17 cellular contexts compared by ENCODE assay signal in the genomic region with DNA sequence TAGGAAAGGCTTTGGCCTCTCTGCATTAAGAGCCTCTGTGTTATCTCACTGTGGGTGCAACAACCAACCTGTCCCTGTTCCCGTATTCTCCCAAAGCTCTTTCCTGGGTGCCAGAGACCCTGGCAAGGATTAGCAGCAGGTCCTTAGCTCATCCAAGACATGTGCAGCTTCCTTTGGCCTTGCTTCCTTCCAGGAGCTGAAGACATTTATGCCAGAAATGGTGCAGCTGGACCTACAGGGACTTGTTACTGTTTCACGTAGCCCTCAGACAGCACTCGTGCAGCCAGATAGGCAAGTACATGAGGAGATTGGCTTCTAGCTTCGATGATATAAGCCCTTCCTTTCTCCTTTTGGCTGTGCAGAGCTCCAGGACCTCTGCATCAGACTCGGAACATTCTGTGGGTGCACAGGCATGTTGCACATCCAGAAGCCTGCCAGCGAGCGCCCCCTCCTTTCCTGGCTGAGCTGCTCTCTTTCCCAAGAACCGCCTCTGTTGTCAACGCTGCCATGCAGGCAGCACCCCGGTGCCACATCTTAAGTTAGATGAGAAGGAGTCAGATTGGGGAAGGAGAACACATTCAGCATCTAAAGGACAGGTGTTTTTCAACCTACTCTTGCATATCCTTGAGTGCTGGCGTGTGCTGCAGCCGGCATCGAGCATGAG.
A peak's percentile ranks its signal among the peaks of the same experiment; 100 is the strongest.
DNase-seq lines count a peak whose midpoint lies in the region; ATAC-seq and TF ChIP-seq lines count a peak whose summit lies in the region.
"Had no signal": no experiment of that assay in that cellular context is flagged by ENCODE, and none has a peak within 500 bp of the region (broad histone marks: within the 10 kb centered on the region; RNA-seq: fewer than 3 reads in every experiment).

No MANE protein-coding gene starts in this region.

- TF ChIP-seq CTCF in WTC11 (IDR thresholded peaks at IDR 0.05): no peak

- ATAC-seq in WTC11 (peak; percentile 39; the same call in 1 of the 2 replicates), left colon (no peak)
- ATAC-seq: activated CD8-positive, alpha-beta T cell treated with anti-CD3 and anti-CD28 coated beads, Interleukin-2, amount 10 ng/mL, durations not matched to agents 7 days and 5 days; HCT116 had no signal

- peaks cover 31% of the 10 kb centered on the region for H3K4me1 Mint-ChIP-seq in WTC11
- H3K4me1 Mint-ChIP-seq: CD14-positive monocyte, immature natural killer cell had no signal

- CTCF ChIA-PET in WTC11 (lab: Charles Lee): interaction anchor here (1.2 to 1.3 kb wide), 2 partner anchors 20 to 52 kb away, joined by 3 to 5 read pairs; no protein-coding TSS in a partner anchor

- no peaks in the 10 kb centered on the region for H3K9me3 Mint-ChIP-seq in WTC11
- H3K9me3 Mint-ChIP-seq: CD14-positive monocyte had no signal

- no peak overlapping the region for H3K27ac Mint-ChIP-seq in WTC11
- H3K27ac Mint-ChIP-seq: activated CD8-positive, alpha-beta T cell treated with anti-CD3 and anti-CD28 coated beads, Interleukin-2, amount 10 ng/mL, durations not matched to agents 7 days and 5 days; CD14-positive monocyte; immature natural killer cell had no signal

- POLR2A ChIA-PET in WTC11 (lab: Charles Lee): no interaction called here

- H3K36me3 Mint-ChIP-seq in WTC11: no peaks in the 10 kb centered on the region
- H3K36me3 Mint-ChIP-seq: CD14-positive monocyte, immature natural killer cell had no signal

- no peaks in the 10 kb centered on the region for H3K27me3 Mint-ChIP-seq in WTC11 (ENCODE audit: low read depth)

- DNase-seq in DMS79 (lab: John Stamatoyannopoulos, UW) (peak; percentile 62), WTC11 (ENCODE audit: low spot score) (no peak), inferior parietal cortex (ENCODE audit: extremely low spot score) (peak; percentile 64), pons (ENCODE audit: low spot score) (peak; percentile 3), SKM-1 treated with dmso at 0.1 percent for 144 hours (lab: John Stamatoyannopoulos, UW; ENCODE audit: unreplicated experiment) (no peak), NCI-H2171 (lab: John Stamatoyannopoulos, UW) (no peak), NCI-H1105 (lab: John Stamatoyannopoulos, UW) (no peak), left colon (no peak)
- DNase-seq: activated CD4-positive, alpha-beta T cell treated with anti-CD3 and anti-CD28 coated beads for 1 hour; activated CD8-positive, alpha-beta T cell treated with anti-CD3 and anti-CD28 coated beads, Interleukin-2, amount 10 ng/mL, durations not matched to agents 7 days and 5 days; activated gamma-delta T cell treated with Interleukin-2 at 50 U/mL for 16 hours; immature natural killer cell; NCI-H774; PC-9; SHP77 had no signal

- intact Hi-C loops in left colon (cut with DNase I, micrococcal nuclease): no loop called here

- no peak overlapping the region for H3K4me3 Mint-ChIP-seq in WTC11
- H3K4me3 Mint-ChIP-seq: activated CD8-positive, alpha-beta T cell treated with anti-CD3 and anti-CD28 coated beads, Interleukin-2, amount 10 ng/mL, durations not matched to agents 7 days and 5 days; CD14-positive monocyte; immature natural killer cell had no signal

TF ChIP-seq in WTC11, 78 proteins besides CTCF, POLR2A, EP300 and RAD21:
- TF ChIP-seq ZNF281 (CRISPR knock-in tag; IDR thresholded peaks at IDR 0.05) (no peak), ZBTB21 (CRISPR knock-in tag; IDR thresholded peaks at IDR 0.05; ENCODE audit: borderline replicate concordance) (no peak), TEAD1 (CRISPR knock-in tag; IDR thresholded peaks at IDR 0.05) (no peak), NFATC4 (CRISPR knock-in tag; IDR thresholded peaks at IDR 0.05) (no peak), AR (CRISPR knock-in tag; IDR thresholded peaks at IDR 0.05) (no peak), NR3C1 (CRISPR knock-in tag; conservative IDR thresholded peaks at IDR 0.05; ENCODE audit: low read depth) (no peak), ZNF425 (CRISPR knock-in tag; conservative IDR thresholded peaks at IDR 0.05) (no peak), ELF4 (CRISPR knock-in tag; IDR thresholded peaks at IDR 0.05; ENCODE audit: low read depth) (no peak)
- TF ChIP-seq, protein P1, sequence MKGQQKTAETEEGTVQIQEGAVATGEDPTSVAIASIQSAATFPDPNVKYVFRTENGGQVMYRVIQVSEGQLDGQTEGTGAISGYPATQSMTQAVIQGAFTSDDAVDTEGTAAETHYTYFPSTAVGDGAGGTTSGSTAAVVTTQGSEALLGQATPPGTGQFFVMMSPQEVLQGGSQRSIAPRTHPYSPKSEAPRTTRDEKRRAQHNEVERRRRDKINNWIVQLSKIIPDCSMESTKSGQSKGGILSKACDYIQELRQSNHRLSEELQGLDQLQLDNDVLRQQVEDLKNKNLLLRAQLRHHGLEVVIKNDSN (CRISPR knock-in tag; IDR thresholded peaks at IDR 0.05): no peak
- TF ChIP-seq, protein P2, sequence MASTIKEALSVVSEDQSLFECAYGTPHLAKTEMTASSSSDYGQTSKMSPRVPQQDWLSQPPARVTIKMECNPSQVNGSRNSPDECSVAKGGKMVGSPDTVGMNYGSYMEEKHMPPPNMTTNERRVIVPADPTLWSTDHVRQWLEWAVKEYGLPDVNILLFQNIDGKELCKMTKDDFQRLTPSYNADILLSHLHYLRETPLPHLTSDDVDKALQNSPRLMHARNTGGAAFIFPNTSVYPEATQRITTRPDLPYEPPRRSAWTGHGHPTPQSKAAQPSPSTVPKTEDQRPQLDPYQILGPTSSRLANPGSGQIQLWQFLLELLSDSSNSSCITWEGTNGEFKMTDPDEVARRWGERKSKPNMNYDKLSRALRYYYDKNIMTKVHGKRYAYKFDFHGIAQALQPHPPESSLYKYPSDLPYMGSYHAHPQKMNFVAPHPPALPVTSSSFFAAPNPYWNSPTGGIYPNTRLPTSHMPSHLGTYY (CRISPR knock-in tag; IDR thresholded peaks at IDR 0.05): no peak
- TF ChIP-seq, protein P3, sequence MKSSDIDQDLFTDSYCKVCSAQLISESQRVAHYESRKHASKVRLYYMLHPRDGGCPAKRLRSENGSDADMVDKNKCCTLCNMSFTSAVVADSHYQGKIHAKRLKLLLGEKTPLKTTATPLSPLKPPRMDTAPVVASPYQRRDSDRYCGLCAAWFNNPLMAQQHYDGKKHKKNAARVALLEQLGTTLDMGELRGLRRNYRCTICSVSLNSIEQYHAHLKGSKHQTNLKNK (CRISPR knock-in tag; IDR thresholded peaks at IDR 0.05): no peak

Comparison
In these comparisons a context has a peak if more than half of its experiments do, and no peak if none do; other contexts are left out.
1. DNase-seq: peak in DMS79 (single experiment), inferior parietal cortex (single experiment) and pons (single experiment); none in WTC11 (single experiment), SKM-1 treated with dmso at 0.1 percent for 144 hours (single experiment), NCI-H2171 (single experiment), NCI-H1105 (single experiment) and left colon (0 of 2).